In the genomic region with DNA sequence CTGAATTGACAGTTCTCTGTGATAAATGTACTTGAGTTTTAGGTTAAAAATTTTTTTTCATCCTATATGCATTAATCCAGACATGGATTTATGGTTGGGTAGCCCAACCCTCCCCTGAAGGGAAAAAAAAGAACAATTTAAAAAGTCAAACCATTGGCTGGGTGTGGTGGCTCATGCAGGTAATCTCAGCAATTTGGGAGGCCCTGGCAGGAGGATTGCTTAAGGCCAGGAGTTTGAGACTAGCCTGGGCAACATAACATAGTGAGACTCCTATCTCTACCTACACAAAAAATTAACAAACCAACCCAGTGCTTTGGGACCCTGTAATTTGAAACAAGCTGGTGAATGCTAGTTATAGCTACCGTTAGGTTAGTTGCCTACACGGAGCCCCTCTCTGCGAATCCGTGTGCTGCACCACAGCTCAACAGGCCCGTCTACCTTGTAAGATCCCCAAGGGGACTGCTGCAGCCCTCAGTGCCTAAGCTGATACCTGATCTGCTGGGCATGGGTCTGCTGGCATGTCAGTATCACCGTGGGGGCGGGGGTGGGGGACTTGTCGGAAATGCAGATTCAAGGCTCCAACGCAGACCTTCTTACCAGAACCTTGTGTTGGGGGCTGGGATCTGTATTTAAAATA, we compare ENCODE assay signal across 15 cellular contexts. TPM values are rescaled to one million over a fixed set of nuclear protein-coding genes. Genes with fewer than 3 reads are reported as not detected.
DNase-seq lines count a peak whose midpoint lies in the region; ATAC-seq, FAIRE-seq and TF ChIP-seq lines count a peak whose summit lies in the region.
"Had no signal": no experiment of that assay in that cellular context is flagged by ENCODE, and none has a peak within 500 bp of the region (broad histone marks: within the 10 kb centered on the region; RNA-seq: fewer than 3 reads in every experiment).

No MANE protein-coding gene starts in this region.

- no peaks in the 10 kb centered on the region for H3K9me3 Mint-ChIP-seq in activated T-cell treated with anti-CD3 and anti-CD28 coated beads, Interleukin-2, amount 50 U/mL, for 24 hours
- H3K9me3 Mint-ChIP-seq in activated CD4-positive, alpha-beta memory T cell treated with anti-CD3 and anti-CD28 coated beads for 36 hours: no peaks in the 10 kb centered on the region
- no peaks in the 10 kb centered on the region for H3K9me3 Mint-ChIP-seq in stimulated activated naive CD8-positive, alpha-beta T cell treated with anti-CD3 and anti-CD28 coated beads, Interleukin-15, amount 100 ng/mL, for 72 hours

- peaks cover 92% of the 10 kb centered on the region for H3K4me1 Mint-ChIP-seq in activated T-cell treated with anti-CD3 and anti-CD28 coated beads, Interleukin-2, amount 50 U/mL, for 24 hours (ENCODE audit: low read depth)
- peaks cover 93% of the 10 kb centered on the region for H3K4me1 Mint-ChIP-seq in activated CD4-positive, alpha-beta memory T cell treated with anti-CD3 and anti-CD28 coated beads for 36 hours (ENCODE audit: low read depth)
- H3K4me1 Mint-ChIP-seq in stimulated activated naive CD8-positive, alpha-beta T cell treated with anti-CD3 and anti-CD28 coated beads, Interleukin-15, amount 100 ng/mL, for 72 hours: peaks cover 100% of the 10 kb centered on the region

- no peaks in the 10 kb centered on the region for H3K9me3 ChIP-seq in hepatocyte (ENCODE audit: low read depth)
- H3K9me3 ChIP-seq: ovary had no signal

- H3K27me3 Mint-ChIP-seq in activated T-cell treated with anti-CD3 and anti-CD28 coated beads, Interleukin-2, amount 50 U/mL, for 24 hours: no peaks in the 10 kb centered on the region
- H3K27me3 Mint-ChIP-seq in activated CD4-positive, alpha-beta memory T cell treated with anti-CD3 and anti-CD28 coated beads for 36 hours: no peaks in the 10 kb centered on the region
- H3K27me3 Mint-ChIP-seq in stimulated activated naive CD8-positive, alpha-beta T cell treated with anti-CD3 and anti-CD28 coated beads, Interleukin-15, amount 100 ng/mL, for 72 hours: no peaks in the 10 kb centered on the region

- H3K27ac ChIP-seq in hepatocyte: peak overlapping the region; percentile 5
- H3K27ac ChIP-seq: GM23248, ovary had no signal

- no peaks in the 10 kb centered on the region for H3K27me3 ChIP-seq in hepatocyte
- H3K27me3 ChIP-seq: ovary had no signal

- DNase-seq in activated T-cell treated with anti-CD3 and anti-CD28 coated beads, Interleukin-2, amount 50 U/mL, for 24 hours: peak; percentile 30
- DNase-seq in activated T-cell treated with anti-CD3 and anti-CD28 coated beads, Interleukin-2, amount 50 U/mL, for 48 hours: no peak
- DNase-seq in activated CD4-positive, alpha-beta memory T cell treated with anti-CD3 and anti-CD28 coated beads for 36 hours: no peak
- DNase-seq in hepatocyte (ENCODE audit: low spot score): no peak
- DNase-seq in stimulated activated naive CD8-positive, alpha-beta T cell treated with anti-CD3 and anti-CD28 coated beads, Interleukin-15, amount 100 ng/mL, for 72 hours: no peak
- DNase-seq in A172 (ENCODE audit: low spot score): no peak
- no peak for DNase-seq in RCC 7860 (ENCODE audit: low spot score)
- DNase-seq in NCI-H774 (lab: John Stamatoyannopoulos, UW): no peak
- DNase-seq: GM23248, NCI-H2081, ovary, SW 1271 had no signal

- peaks cover 48% of the 10 kb centered on the region for H3K36me3 Mint-ChIP-seq in activated T-cell treated with anti-CD3 and anti-CD28 coated beads, Interleukin-2, amount 50 U/mL, for 24 hours (ENCODE audit: low read depth)
- peaks cover 28% of the 10 kb centered on the region for H3K36me3 Mint-ChIP-seq in activated CD4-positive, alpha-beta memory T cell treated with anti-CD3 and anti-CD28 coated beads for 36 hours

- H3K27ac Mint-ChIP-seq in activated T-cell treated with anti-CD3 and anti-CD28 coated beads, Interleukin-2, amount 50 U/mL, for 24 hours: peak overlapping the region; percentile 95
- H3K27ac Mint-ChIP-seq in activated CD4-positive, alpha-beta memory T cell treated with anti-CD3 and anti-CD28 coated beads for 36 hours: peak overlapping the region; percentile 89
- peak overlapping the region; percentile 79 to 89 for H3K27ac Mint-ChIP-seq in stimulated activated naive CD8-positive, alpha-beta T cell treated with anti-CD3 and anti-CD28 coated beads, Interleukin-15, amount 100 ng/mL, for 72 hours

- TF ChIP-seq CTCF in hepatocyte (IDR thresholded peaks at IDR 0.05; ENCODE audit: poor library complexity): no peak

- H3K4me3 ChIP-seq in hepatocyte: no peak overlapping the region
- H3K4me3 ChIP-seq: GM23248, ovary had no signal

- peaks cover 100% of the 10 kb centered on the region for H3K79me2 ChIP-seq in hepatocyte

- peaks cover 55% of the 10 kb centered on the region for H4K20me1 ChIP-seq in hepatocyte (ENCODE audit: insufficient read depth, poor library complexity, severe bottlenecking)

- intact Hi-C loops in activated CD4-positive, alpha-beta memory T cell treated with anti-CD3 and anti-CD28 coated beads for 36 hours (cut with micrococcal nuclease): loop anchor here (10.0 kb wide), 1 partner anchor 412 kb away; a partner anchor contains a TSS

- CTCF ChIA-PET in activated CD4-positive, alpha-beta memory T cell treated with anti-CD3 and anti-CD28 coated beads for 36 hours (lab: Charles Lee): interaction anchor here (1.3 to 4.8 kb wide), 6 partner anchors 12 to 42 kb away, joined by 5 to 29 read pairs (median 12); no protein-coding TSS in a partner anchor

- no peak overlapping the region for H3K4me2 ChIP-seq in hepatocyte

- peaks cover 22% of the 10 kb centered on the region for H3K4me1 ChIP-seq in hepatocyte (ENCODE audit: insufficient read depth)

- H3K4me3 Mint-ChIP-seq in activated T-cell treated with anti-CD3 and anti-CD28 coated beads, Interleukin-2, amount 50 U/mL, for 24 hours: peak overlapping the region; percentile 57
- H3K4me3 Mint-ChIP-seq in activated CD4-positive, alpha-beta memory T cell treated with anti-CD3 and anti-CD28 coated beads for 36 hours: peak overlapping the region; percentile 28
- peak overlapping the region; percentile 75 to 76 for H3K4me3 Mint-ChIP-seq in stimulated activated naive CD8-positive, alpha-beta T cell treated with anti-CD3 and anti-CD28 coated beads, Interleukin-15, amount 100 ng/mL, for 72 hours

- POLR2A ChIA-PET in activated CD4-positive, alpha-beta memory T cell treated with anti-CD3 and anti-CD28 coated beads for 36 hours (lab: Charles Lee): interaction anchor here (0.5 to 5.0 kb wide), 9 partner anchors 9 to 32 kb away, joined by 3 to 36 read pairs (median 4); a partner anchor contains a TSS

- WGBS in hepatocyte (ENCODE audit: low lambda C conversion rate, missing lambda C conversion rate): 86% methylated on average over 9 of the region's 9 CpGs

- no peak overlapping the region for H2AFZ ChIP-seq in hepatocyte
- H2AFZ ChIP-seq: GM23248 had no signal

- FAIRE-seq in RCC 7860 (lab: Jason Lieb, UNC): no peak
- FAIRE-seq: bronchial epithelial cell, GM12892, GM19239 had no signal

- no peaks in the 10 kb centered on the region for H3K36me3 ChIP-seq in hepatocyte (replicated peaks; ENCODE audit: insufficient read depth, low read depth)
- H3K36me3 ChIP-seq: ovary had no signal

- ATAC-seq in stimulated activated naive CD8-positive, alpha-beta T cell treated with anti-CD3 and anti-CD28 coated beads, Interleukin-15, amount 100 ng/mL, for 72 hours: no peak

- no peaks in the 10 kb centered on the region for H3K9me2 ChIP-seq in hepatocyte (replicated peaks; ENCODE audit: insufficient read depth)

RNA-seq across cellular contexts. Expression of a gene that starts 32.8 kb away (rescaled TPM):
- total RNA-seq in activated CD4-positive, alpha-beta memory T cell treated with anti-CD3 and anti-CD28 coated beads for 36 hours: 10 to 100 TPM; 48.9 to 51.8 TPM
- total RNA-seq in hepatocyte: 55.1 and 65.9 TPM in 2 replicates
- polyA plus RNA-seq in hepatocyte: 90.4 and 104 TPM in 2 replicates
- 35.0 and 38.4 TPM in 2 replicates for total RNA-seq in A172 (2014; rRNA removed; shearing (Covaris generic))

RNA-seq across cellular contexts. Expression of a gene that starts 50.8 kb away (rescaled TPM):
- total RNA-seq in activated CD4-positive, alpha-beta memory T cell treated with anti-CD3 and anti-CD28 coated beads for 36 hours: under 1 TPM in 1 of 2 experiments, not detected in 1; 0.12 TPM
- total RNA-seq in hepatocyte: not detected in 2 replicates
- not detected in 2 replicates for polyA plus RNA-seq in hepatocyte
- total RNA-seq in A172 (2014; rRNA removed; shearing (Covaris generic)): 0.07 and 0.53 TPM in 2 replicates
- total RNA-seq: GM23248 had no signal
- polyA plus RNA-seq: GM23248 had no signal
